ENCODE assay signal across 18 cellular contexts in genomic region chr6:93496548-93496947, GRCh38.
DNase-seq lines count a peak whose midpoint lies in the region; ATAC-seq and TF ChIP-seq lines count a peak whose summit lies in the region.
"Had no signal": no experiment of that assay in that cellular context is flagged by ENCODE, and none has a peak within 500 bp of the region (broad histone marks: within the 10 kb centered on the region; RNA-seq: fewer than 3 reads in every experiment).

No MANE protein-coding gene starts in this region.

- peaks cover 11% of the 10 kb centered on the region for H3K4me1 ChIP-seq in SJCRH30
- no peaks in the 10 kb centered on the region for H3K4me1 ChIP-seq in right lobe of liver

- H3K27me3 ChIP-seq in SJCRH30 (no peaks in the 10 kb centered on the region), right lobe of liver (no peaks in the 10 kb centered on the region)

- ATAC-seq in right lobe of liver (no peak), HG03159 (IDR thresholded peaks at IDR 0.05; ENCODE audit: unreplicated experiment) (no peak)
- ATAC-seq: GM23338 had no signal

- no peak for TF ChIP-seq CTCF in right lobe of liver (IDR thresholded peaks at IDR 0.05)

- H3K27ac ChIP-seq in SJCRH30 (no peak overlapping the region), right lobe of liver (no peak overlapping the region)

- H3K4me3 ChIP-seq in SJCRH30 (no peak overlapping the region), right lobe of liver (no peak overlapping the region)
- H3K4me3 ChIP-seq: GM23338 had no signal

- H3K9me3 ChIP-seq in SJCRH30 (replicated peaks) = no peaks in the 10 kb centered on the region
- no peaks in the 10 kb centered on the region for H3K9me3 ChIP-seq in right lobe of liver

- no peak for TF ChIP-seq POLR2A in right lobe of liver (IDR thresholded peaks at IDR 0.05)

- DNase-seq in DMS53 treated with DMSO at 0.1 percent for 48 hours (lab: John Stamatoyannopoulos, UW; ENCODE audit: unreplicated experiment) (peak; percentile 37), LHCN-M2 (ENCODE audit: low read depth) (peak; percentile 24), SJCRH30 (peak; percentile 14 to 40), kidney tubule cell (ENCODE audit: low spot score) (peak; percentile 37), right lobe of liver (no peak), HCEC 1CT (no peak)
- DNase-seq: CD4-positive, alpha-beta memory T cell; HFFc6; IMR-90; Karpas-422; MV-4-11; NCI-H1694; NCI-H2107; NCI-H2227 treated with DMSO at 0.1 percent for 48 hours; SIG-M5; T-helper 2 cell had no signal

- intact Hi-C loops in right lobe of liver (cut with DNase I) = no loop called here

- 17% methylated on average over 1 of the region's 2 CpGs for WGBS in right lobe of liver (ENCODE audit: insufficient coverage, low coverage, low lambda C conversion rate, missing lambda C conversion rate)

- H3K36me3 ChIP-seq in SJCRH30 (no peaks in the 10 kb centered on the region), right lobe of liver (no peaks in the 10 kb centered on the region)

Comparison
In these comparisons a context has a peak if more than half of its experiments do, and no peak if none do; other contexts are left out.
1. DNase-seq: peak in DMS53 treated with DMSO at 0.1 percent for 48 hours (single experiment), LHCN-M2 (single experiment), SJCRH30 (2 of 2) and kidney tubule cell (single experiment); none in right lobe of liver (0 of 3) and HCEC 1CT (single experiment).